ENCODE assay signal across 8 cellular contexts in genomic region chr1:44812822-44813543, GRCh38. TPM values are rescaled to one million over a fixed set of nuclear protein-coding genes. Genes with fewer than 3 reads are reported as not detected.
DNase-seq lines count a peak whose midpoint lies in the region; ATAC-seq, FAIRE-seq and TF ChIP-seq lines count a peak whose summit lies in the region.

No MANE protein-coding gene starts in this region.

- H3K9me3 ChIP-seq in Caco-2: no peaks in the 10 kb centered on the region
- H3K9me3 ChIP-seq in pancreas: no peaks in the 10 kb centered on the region

- POLR2A ChIA-PET in Caco-2 (lab: Charles Lee): interaction anchor here (0.5 to 1.6 kb wide), 6 partner anchors 13 to 181 kb away, joined by 3 to 20 read pairs (median 4); partner anchors contain the start of genes EIF2B3, PLK3 and RPS8
- POLR2A ChIA-PET in T-cell (lab: Charles Lee): interaction anchor here (0.5 to 2.0 kb wide), 4 partner anchors 8 to 55 kb away, joined by 3 to 14 read pairs (median 4); partner anchors contain the start of gene PLK3 (in 2 of the 2)

- BruUV-seq in Caco-2 (replicated peaks; lab: Mats Ljungman, UMichigan): no TSS peak

- peaks cover 17% of the 10 kb centered on the region for H3K4me1 Mint-ChIP-seq in Caco-2 (ENCODE audit: low read depth, unreplicated experiment)
- peaks cover 61 to 72% (median 66%) of the 10 kb centered on the region in 3 donors for H3K4me1 Mint-ChIP-seq in T-cell

- H3K4me3 ChIP-seq in Caco-2 (ENCODE audit: low read depth, low read length) (peak overlapping the region; percentile 57), pancreas (peak overlapping the region; percentile 23 to 52 (median 42))

- 47 to 51% methylated on average over 48 of the region's 48 CpGs for WGBS in pancreas, 2 donors

- no peak for FAIRE-seq in pancreas (lab: Jason Lieb, UNC)

- H3K36me3 ChIP-seq in Caco-2 (ENCODE audit: control insufficient read depth, insufficient read depth, low read length) (no peaks in the 10 kb centered on the region), pancreas (no peaks in the 10 kb centered on the region)

- no peaks in the 10 kb centered on the region for H3K27me3 Mint-ChIP-seq in Caco-2 (ENCODE audit: insufficient read depth, unreplicated experiment)
- H3K27me3 Mint-ChIP-seq in T-cell: no peaks in the 10 kb centered on the region

- H3K4me3 Mint-ChIP-seq in Caco-2 (ENCODE audit: unreplicated experiment) (peak overlapping the region; percentile 74), T-cell (peak overlapping the region in 2 of 3 donors; percentile 17 to 85)

- CTCF ChIA-PET in Caco-2 (lab: Charles Lee): interaction anchor here (0.6 kb wide), 1 partner anchor 13 kb away, joined by 3 read pairs; the partner anchor contains the start of gene PLK3
- CTCF ChIA-PET in T-cell (lab: Charles Lee): interaction anchor here (0.5 to 1.3 kb wide), 2 partner anchors 13 to 16 kb away, joined by 5 to 6 read pairs; partner anchors contain the start of gene PLK3 (in 1 of the 2)

- ATAC-seq in T-cell (replicated peaks in 1 of 4) (no peak), Right ventricle myocardium inferior (peak; percentile 6), pancreas (peak; percentile 16 to 39 (median 25)), HG03196 (IDR thresholded peaks at IDR 0.05; ENCODE audit: unreplicated experiment) (no peak), GM19395 (IDR thresholded peaks at IDR 0.05; ENCODE audit: unreplicated experiment) (no peak), HG03565 (IDR thresholded peaks at IDR 0.05; ENCODE audit: unreplicated experiment) (no peak)

- DNase-seq in Caco-2: no peak
- no peak for DNase-seq in T-cell
- no peak for DNase-seq in Right ventricle myocardium inferior (ENCODE audit: missing footprints)
- peak; percentile 30 to 81 (median 56) for DNase-seq in pancreas
- DNase-seq in cerebellar nuclear complex (lab: John Stamatoyannopoulos, UW): no peak

- H3K27me3 ChIP-seq in Caco-2 (replicated peaks; ENCODE audit: control insufficient read depth, insufficient read depth, low read length) (no peaks in the 10 kb centered on the region), pancreas (no peaks in the 10 kb centered on the region)

- H3K27ac Mint-ChIP-seq in Caco-2 (ENCODE audit: unreplicated experiment) (peak overlapping the region; percentile 9), T-cell (peak overlapping the region; percentile 52 to 99)

- no peak for TF ChIP-seq CTCF in Caco-2 (IDR thresholded peaks at IDR 0.05; ENCODE audit: insufficient read depth in 1 of 2, low read depth in 1 of 2, low read length in 1 of 2, severe bottlenecking in 1 of 2, unreplicated experiment in 1 of 2)
- TF ChIP-seq CTCF in pancreas (IDR thresholded peaks at IDR 0.05): no peak

- peaks cover 32% of the 10 kb centered on the region for H3K4me1 ChIP-seq in Caco-2
- peaks cover 22 to 41% (median 25%) of the 10 kb centered on the region in 3 donors for H3K4me1 ChIP-seq in pancreas

- H3K36me3 Mint-ChIP-seq in Caco-2 (ENCODE audit: insufficient read depth, unreplicated experiment) (no peaks in the 10 kb centered on the region), T-cell (peaks cover 3% of the 10 kb centered on the region)

- peak overlapping the region in 3 of 4 donors; percentile 40 to 83 (median 77) for H3K27ac ChIP-seq in pancreas

- intact Hi-C loops in Caco-2 (cut with micrococcal nuclease; ENCODE audit: unreplicated experiment) (no loop called here), Right ventricle myocardium inferior (cut with DNase I) (no loop called here), pancreas (cut with DNase I) (no loop called here)

- H3K9me3 Mint-ChIP-seq in Caco-2 (ENCODE audit: unreplicated experiment) (no peaks in the 10 kb centered on the region), T-cell (no peaks in the 10 kb centered on the region)

RNA-seq across cellular contexts. Expression of gene BTBD19, which starts 4.7 kb away (rescaled TPM):
- total RNA-seq in Caco-2 (2022): 0.53 and 1.6 TPM in 2 replicates
- total RNA-seq in T-cell: 10 to 100 TPM; 10.1 to 56.7 (median 11.5) TPM
- 2.8 TPM for total RNA-seq in Right ventricle myocardium inferior
- total RNA-seq in pancreas: 1 to 10 TPM in 5 of 6 donors, under 1 TPM in 1; 0.91 to 4.3 (median 2.3) TPM
- polyA plus RNA-seq in pancreas: 1 to 10 TPM; 4.7 to 5.7 TPM

RNA-seq across cellular contexts. Expression of gene DYNLT4, which starts 5.8 kb away (rescaled TPM):
- total RNA-seq in Caco-2 (2022) (not detected in 2 replicates), T-cell (1 to 10 TPM in 2 of 5 donors, under 1 TPM in 2, not detected in 1; 0.36 to 4.3 (median 2.3) TPM), Right ventricle myocardium inferior (1.0 TPM), pancreas (1 to 10 TPM in 1 of 6 donors, under 1 TPM in 5; 0.28 to 1.8 (median 0.38) TPM)
- 1 to 10 TPM in 1 of 2 donors, under 1 TPM in 1; 0.33 to 1.8 TPM for polyA plus RNA-seq in pancreas

RNA-seq across cellular contexts. Expression of gene PLK3, which starts 12.8 kb away (rescaled TPM):
- total RNA-seq in Caco-2 (2022) (3.2 and 5.2 TPM in 2 replicates), T-cell (100 to 1,000 TPM; 124 to 453 (median 136) TPM), Right ventricle myocardium inferior (6.4 TPM), pancreas (10 to 100 TPM in 3 of 6 donors, 1 to 10 TPM in 3; 6.1 to 15.9 (median 9.7) TPM)
- polyA plus RNA-seq in pancreas: 10 to 100 TPM; 21.6 to 35.3 TPM

RNA-seq across cellular contexts. Expression of gene BEST4, which starts 25.0 kb away (rescaled TPM):
- not detected in 2 replicates for total RNA-seq in Caco-2 (2022)
- 1 to 10 TPM in 4 of 5 donors, under 1 TPM in 1; 0.75 to 2.4 (median 1.6) TPM for total RNA-seq in T-cell
- not detected for total RNA-seq in Right ventricle myocardium inferior
- under 1 TPM; 0.12 to 0.41 (median 0.32) TPM for total RNA-seq in pancreas
- under 1 TPM; 0.56 to 0.68 TPM for polyA plus RNA-seq in pancreas

RNA-seq across cellular contexts. Expression of gene PTCH2, which starts 30.1 kb away (rescaled TPM):
- total RNA-seq in Caco-2 (2022) (0.44 and 0.48 TPM in 2 replicates), T-cell (1 to 10 TPM in 4 of 5 donors, under 1 TPM in 1; 0.89 to 2.3 (median 1.3) TPM), Right ventricle myocardium inferior (0.43 TPM), pancreas (under 1 TPM; 0.16 to 0.90 (median 0.34) TPM)
- 1 to 10 TPM; 1.2 to 1.8 TPM for polyA plus RNA-seq in pancreas

Comparison
In these comparisons a context has a peak if more than half of its experiments do, and no peak if none do; other contexts are left out.
1. DNase-seq: peak in pancreas (6 of 6); none in Caco-2 (0 of 2), T-cell (0 of 34), Right ventricle myocardium inferior (single experiment) and cerebellar nuclear complex (0 of 2).
2. ATAC-seq: peak in Right ventricle myocardium inferior (single experiment) and pancreas (4 of 4); none in T-cell (0 of 4), HG03196 (single experiment), GM19395 (single experiment) and HG03565 (single experiment).
3. RNA of gene PLK3, which starts 12.8 kb away (total RNA-seq): 124 to 453 TPM in T-cell; 6.1 to 15.9 TPM in pancreas, 6.4 TPM in Right ventricle myocardium inferior (single experiment) and 3.2 to 5.2 TPM in Caco-2; every median in the first group is over 4 times any median in the second.